ENCODE assay signal across 1 cellular context in the genomic region with DNA sequence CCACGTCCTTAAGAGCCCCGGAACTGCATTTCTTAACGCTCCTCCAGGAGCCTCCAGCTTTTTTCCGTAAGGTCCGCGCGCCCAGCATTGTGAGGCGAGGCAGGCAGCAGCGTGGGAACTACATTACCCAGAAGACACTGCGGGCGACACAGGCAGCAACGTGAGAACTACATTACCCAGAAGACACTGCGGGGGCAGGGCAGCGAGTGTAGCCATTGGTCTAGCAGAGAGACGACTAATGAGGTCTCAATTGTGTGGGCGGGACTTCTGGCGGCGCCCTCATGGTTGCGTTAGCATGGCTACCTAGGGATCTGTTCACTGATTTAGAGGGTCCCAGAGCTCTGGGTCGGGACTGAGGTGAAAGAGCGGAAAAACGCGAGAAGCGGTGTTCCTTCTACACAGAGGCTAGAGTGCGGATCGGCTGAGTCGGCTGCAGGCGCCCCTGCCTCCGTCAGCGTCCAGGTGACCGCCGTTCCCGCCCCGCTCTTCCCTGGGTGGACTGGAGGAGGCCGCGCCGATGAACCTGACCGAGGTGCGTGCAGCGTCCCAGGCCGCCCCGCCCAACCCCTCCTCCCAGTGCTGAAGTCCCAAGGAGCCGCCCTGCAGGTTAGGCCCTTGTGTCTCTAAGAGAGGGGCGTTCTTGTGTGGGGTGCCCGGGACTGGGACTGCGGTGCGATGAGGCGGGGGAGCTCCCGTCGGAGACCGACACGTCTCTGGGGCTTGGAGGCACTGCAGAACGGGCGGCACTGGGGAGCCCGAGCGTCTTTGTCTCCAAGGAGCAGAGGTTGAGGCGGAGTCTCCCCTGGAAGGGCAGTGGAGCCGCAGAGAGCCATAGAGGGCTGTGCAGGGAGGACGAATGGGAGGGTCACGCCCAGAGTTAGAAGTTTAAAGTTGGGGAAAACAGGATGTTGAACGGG.
TF ChIP-seq lines count a peak whose summit lies in the region.

ZNF749 (plus strand) TSS at position 264 of the 917 bp plus-strand sequence; CDS start at position 518, 254 bp downstream.

TF ChIP-seq in HEK293, 187 proteins besides CTCF, POLR2A, EP300 and RAD21 (continued from another document and continues in another):
- no peak for TF ChIP-seq OSR2 (tag by site-specific recombination; IDR thresholded peaks at IDR 0.05)
- TF ChIP-seq ZSCAN23 (tag by site-specific recombination; IDR thresholded peaks at IDR 0.05), result no peak
- no peak for TF ChIP-seq TCF7L2 (IDR thresholded peaks at IDR 0.05; ENCODE audit: borderline replicate concordance, low read depth, low read length)
- TF ChIP-seq ZBTB8A (tag by site-specific recombination; IDR thresholded peaks at IDR 0.05), result 0 out of 2 replicates have a peak, but pooled peaks have one; percentile 39
- TF ChIP-seq ZNF16 (tag by site-specific recombination; IDR thresholded peaks at IDR 0.05; ENCODE audit: low read depth), result peak; percentile 82
- TF ChIP-seq, protein P1, sequence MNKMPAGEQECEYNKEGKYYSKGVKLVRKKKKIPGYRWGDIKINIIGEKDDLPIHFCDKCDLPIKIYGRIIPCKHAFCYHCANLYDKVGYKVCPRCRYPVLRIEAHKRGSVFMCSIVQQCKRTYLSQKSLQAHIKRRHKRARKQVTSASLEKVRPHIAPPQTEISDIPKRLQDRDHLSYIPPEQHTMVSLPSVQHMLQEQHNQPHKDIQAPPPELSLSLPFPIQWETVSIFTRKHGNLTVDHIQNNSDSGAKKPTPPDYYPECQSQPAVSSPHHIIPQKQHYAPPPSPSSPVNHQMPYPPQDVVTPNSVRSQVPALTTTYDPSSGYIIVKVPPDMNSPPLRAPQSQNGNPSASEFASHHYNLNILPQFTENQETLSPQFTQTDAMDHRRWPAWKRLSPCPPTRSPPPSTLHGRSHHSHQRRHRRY (tag by site-specific recombination; IDR thresholded peaks at IDR 0.05), result no peak
- no peak for TF ChIP-seq ZIC2 (tag by site-specific recombination; IDR thresholded peaks at IDR 0.05)
- TF ChIP-seq ZNF146 (tag by site-specific recombination; IDR thresholded peaks at IDR 0.05), result no peak
- TF ChIP-seq ZBTB44 (tag by site-specific recombination; IDR thresholded peaks at IDR 0.05), result no peak
- TF ChIP-seq, protein P2, sequence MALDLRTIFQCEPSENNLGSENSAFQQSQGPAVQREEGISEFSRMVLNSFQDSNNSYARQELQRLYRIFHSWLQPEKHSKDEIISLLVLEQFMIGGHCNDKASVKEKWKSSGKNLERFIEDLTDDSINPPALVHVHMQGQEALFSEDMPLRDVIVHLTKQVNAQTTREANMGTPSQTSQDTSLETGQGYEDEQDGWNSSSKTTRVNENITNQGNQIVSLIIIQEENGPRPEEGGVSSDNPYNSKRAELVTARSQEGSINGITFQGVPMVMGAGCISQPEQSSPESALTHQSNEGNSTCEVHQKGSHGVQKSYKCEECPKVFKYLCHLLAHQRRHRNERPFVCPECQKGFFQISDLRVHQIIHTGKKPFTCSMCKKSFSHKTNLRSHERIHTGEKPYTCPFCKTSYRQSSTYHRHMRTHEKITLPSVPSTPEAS (tag by site-specific recombination; IDR thresholded peaks at IDR 0.05), result no peak
- TF ChIP-seq IKZF3 (tag by site-specific recombination; IDR thresholded peaks at IDR 0.05), result no peak
- no peak for TF ChIP-seq ZNF184 (tag by site-specific recombination; IDR thresholded peaks at IDR 0.05)
- TF ChIP-seq ZNF350 (tag by site-specific recombination; IDR thresholded peaks at IDR 0.05), result no peak
- no peak for TF ChIP-seq ZNF138 (tag by site-specific recombination; IDR thresholded peaks at IDR 0.05; ENCODE audit: borderline replicate concordance)
- TF ChIP-seq, protein P3, sequence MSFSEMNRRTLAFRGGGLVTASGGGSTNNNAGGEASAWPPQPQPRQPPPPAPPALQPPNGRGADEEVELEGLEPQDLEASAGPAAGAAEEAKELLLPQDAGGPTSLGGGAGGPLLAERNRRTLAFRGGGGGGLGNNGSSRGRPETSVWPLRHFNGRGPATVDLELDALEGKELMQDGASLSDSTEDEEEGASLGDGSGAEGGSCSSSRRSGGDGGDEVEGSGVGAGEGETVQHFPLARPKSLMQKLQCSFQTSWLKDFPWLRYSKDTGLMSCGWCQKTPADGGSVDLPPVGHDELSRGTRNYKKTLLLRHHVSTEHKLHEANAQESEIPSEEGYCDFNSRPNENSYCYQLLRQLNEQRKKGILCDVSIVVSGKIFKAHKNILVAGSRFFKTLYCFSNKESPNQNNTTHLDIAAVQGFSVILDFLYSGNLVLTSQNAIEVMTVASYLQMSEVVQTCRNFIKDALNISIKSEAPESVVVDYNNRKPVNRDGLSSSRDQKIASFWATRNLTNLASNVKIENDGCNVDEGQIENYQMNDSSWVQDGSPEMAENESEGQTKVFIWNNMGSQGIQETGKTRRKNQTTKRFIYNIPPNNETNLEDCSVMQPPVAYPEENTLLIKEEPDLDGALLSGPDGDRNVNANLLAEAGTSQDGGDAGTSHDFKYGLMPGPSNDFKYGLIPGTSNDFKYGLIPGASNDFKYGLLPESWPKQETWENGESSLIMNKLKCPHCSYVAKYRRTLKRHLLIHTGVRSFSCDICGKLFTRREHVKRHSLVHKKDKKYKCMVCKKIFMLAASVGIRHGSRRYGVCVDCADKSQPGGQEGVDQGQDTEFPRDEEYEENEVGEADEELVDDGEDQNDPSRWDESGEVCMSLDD (tag by site-specific recombination; IDR thresholded peaks at IDR 0.05), result peak; percentile 40; the same call in 1 of the 2 replicates
- TF ChIP-seq ZBTB48 (tag by site-specific recombination; IDR thresholded peaks at IDR 0.05), result peak; percentile 94
- no peak for TF ChIP-seq ZNF121 (tag by site-specific recombination; IDR thresholded peaks at IDR 0.05)
- peak; percentile 98 for TF ChIP-seq ZNF76 (tag by site-specific recombination; IDR thresholded peaks at IDR 0.05; ENCODE audit: borderline replicate concordance, low read depth)
- TF ChIP-seq ZBTB20 (tag by site-specific recombination; IDR thresholded peaks at IDR 0.05), result peak; percentile 93
- 0 out of 2 replicates have a peak, but pooled peaks have one; percentile 6 for TF ChIP-seq ZNF10 (tag by site-specific recombination; IDR thresholded peaks at IDR 0.05)
- no peak for TF ChIP-seq ZNF521 (tag by site-specific recombination; IDR thresholded peaks at IDR 0.05)
- no peak for TF ChIP-seq ZNF544 (tag by site-specific recombination; IDR thresholded peaks at IDR 0.05)
- TF ChIP-seq ZNF426 (tag by site-specific recombination; IDR thresholded peaks at IDR 0.05), result no peak
- TF ChIP-seq, protein P4, sequence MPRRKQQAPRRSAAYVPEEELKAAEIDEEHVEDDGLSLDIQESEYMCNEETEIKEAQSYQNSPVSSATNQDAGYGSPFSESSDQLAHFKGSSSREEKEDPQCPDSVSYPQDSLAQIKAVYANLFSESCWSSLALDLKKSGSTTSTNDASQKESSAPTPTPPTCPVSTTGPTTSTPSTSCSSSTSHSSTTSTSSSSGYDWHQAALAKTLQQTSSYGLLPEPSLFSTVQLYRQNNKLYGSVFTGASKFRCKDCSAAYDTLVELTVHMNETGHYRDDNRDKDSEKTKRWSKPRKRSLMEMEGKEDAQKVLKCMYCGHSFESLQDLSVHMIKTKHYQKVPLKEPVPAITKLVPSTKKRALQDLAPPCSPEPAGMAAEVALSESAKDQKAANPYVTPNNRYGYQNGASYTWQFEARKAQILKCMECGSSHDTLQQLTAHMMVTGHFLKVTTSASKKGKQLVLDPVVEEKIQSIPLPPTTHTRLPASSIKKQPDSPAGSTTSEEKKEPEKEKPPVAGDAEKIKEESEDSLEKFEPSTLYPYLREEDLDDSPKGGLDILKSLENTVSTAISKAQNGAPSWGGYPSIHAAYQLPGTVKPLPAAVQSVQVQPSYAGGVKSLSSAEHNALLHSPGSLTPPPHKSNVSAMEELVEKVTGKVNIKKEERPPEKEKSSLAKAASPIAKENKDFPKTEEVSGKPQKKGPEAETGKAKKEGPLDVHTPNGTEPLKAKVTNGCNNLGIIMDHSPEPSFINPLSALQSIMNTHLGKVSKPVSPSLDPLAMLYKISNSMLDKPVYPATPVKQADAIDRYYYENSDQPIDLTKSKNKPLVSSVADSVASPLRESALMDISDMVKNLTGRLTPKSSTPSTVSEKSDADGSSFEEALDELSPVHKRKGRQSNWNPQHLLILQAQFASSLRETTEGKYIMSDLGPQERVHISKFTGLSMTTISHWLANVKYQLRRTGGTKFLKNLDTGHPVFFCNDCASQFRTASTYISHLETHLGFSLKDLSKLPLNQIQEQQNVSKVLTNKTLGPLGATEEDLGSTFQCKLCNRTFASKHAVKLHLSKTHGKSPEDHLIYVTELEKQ (tag by site-specific recombination; IDR thresholded peaks at IDR 0.05; ENCODE audit: borderline replicate concordance), result no peak
- TF ChIP-seq ZNF473 (tag by site-specific recombination; IDR thresholded peaks at IDR 0.05), result no peak
- no peak for TF ChIP-seq SETDB1 (IDR thresholded peaks at IDR 0.05; ENCODE audit: insufficient read length, low read length)
- no peak for TF ChIP-seq ZNF530 (tag by site-specific recombination; IDR thresholded peaks at IDR 0.05; ENCODE audit: low read depth)
- TF ChIP-seq KLF17 (tag by site-specific recombination; IDR thresholded peaks at IDR 0.05), result no peak
- TF ChIP-seq ZNF513 (tag by site-specific recombination; IDR thresholded peaks at IDR 0.05), result no peak
- no peak for TF ChIP-seq KLF10 (tag by site-specific recombination; IDR thresholded peaks at IDR 0.05)
- TF ChIP-seq ZNF19 (tag by site-specific recombination; IDR thresholded peaks at IDR 0.05; ENCODE audit: low read depth), result no peak
- TF ChIP-seq, protein P5, sequence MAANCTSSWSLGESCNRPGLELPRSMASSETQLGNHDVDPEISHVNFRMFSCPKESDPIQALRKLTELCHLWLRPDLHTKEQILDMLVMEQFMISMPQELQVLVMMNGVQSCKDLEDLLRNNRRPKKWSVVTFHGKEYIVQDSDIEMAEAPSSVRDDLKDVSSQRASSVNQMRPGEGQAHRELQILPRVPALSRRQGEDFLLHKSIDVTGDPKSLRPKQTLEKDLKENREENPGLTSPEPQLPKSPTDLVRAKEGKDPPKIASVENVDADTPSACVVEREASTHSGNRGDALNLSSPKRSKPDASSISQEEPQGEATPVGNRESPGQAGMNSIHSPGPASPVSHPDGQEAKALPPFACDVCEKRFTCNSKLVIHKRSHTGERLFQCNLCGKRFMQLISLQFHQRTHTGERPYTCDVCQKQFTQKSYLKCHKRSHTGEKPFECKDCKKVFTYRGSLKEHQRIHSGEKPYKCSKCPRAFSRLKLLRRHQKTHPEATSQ (tag by site-specific recombination; IDR thresholded peaks at IDR 0.05), result no peak
- TF ChIP-seq, protein P6, sequence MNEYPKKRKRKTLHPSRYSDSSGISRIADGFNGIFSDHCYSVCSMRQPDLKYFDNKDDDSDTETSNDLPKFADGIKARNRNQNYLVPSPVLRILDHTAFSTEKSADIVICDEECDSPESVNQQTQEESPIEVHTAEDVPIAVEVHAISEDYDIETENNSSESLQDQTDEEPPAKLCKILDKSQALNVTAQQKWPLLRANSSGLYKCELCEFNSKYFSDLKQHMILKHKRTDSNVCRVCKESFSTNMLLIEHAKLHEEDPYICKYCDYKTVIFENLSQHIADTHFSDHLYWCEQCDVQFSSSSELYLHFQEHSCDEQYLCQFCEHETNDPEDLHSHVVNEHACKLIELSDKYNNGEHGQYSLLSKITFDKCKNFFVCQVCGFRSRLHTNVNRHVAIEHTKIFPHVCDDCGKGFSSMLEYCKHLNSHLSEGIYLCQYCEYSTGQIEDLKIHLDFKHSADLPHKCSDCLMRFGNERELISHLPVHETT (tag by site-specific recombination; IDR thresholded peaks at IDR 0.05), result no peak
- TF ChIP-seq, protein P7, sequence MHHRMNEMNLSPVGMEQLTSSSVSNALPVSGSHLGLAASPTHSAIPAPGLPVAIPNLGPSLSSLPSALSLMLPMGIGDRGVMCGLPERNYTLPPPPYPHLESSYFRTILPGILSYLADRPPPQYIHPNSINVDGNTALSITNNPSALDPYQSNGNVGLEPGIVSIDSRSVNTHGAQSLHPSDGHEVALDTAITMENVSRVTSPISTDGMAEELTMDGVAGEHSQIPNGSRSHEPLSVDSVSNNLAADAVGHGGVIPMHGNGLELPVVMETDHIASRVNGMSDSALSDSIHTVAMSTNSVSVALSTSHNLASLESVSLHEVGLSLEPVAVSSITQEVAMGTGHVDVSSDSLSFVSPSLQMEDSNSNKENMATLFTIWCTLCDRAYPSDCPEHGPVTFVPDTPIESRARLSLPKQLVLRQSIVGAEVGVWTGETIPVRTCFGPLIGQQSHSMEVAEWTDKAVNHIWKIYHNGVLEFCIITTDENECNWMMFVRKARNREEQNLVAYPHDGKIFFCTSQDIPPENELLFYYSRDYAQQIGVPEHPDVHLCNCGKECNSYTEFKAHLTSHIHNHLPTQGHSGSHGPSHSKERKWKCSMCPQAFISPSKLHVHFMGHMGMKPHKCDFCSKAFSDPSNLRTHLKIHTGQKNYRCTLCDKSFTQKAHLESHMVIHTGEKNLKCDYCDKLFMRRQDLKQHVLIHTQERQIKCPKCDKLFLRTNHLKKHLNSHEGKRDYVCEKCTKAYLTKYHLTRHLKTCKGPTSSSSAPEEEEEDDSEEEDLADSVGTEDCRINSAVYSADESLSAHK (tag by site-specific recombination; IDR thresholded peaks at IDR 0.05), result no peak
